8 cellular contexts compared by ENCODE assay signal in genomic region chr1:175192630-175193338, GRCh38. TPM values are rescaled to one million over a fixed set of nuclear protein-coding genes. Genes with fewer than 3 reads are reported as not detected.
A peak's percentile ranks its signal among the peaks of the same experiment; 100 is the strongest.
DNase-seq lines count a peak whose midpoint lies in the region; ATAC-seq, FAIRE-seq and TF ChIP-seq lines count a peak whose summit lies in the region.

TSS of gene KIAA0040 (minus strand) at chr1:175192776. CDS start at chr1:175161013, 31,763 bp downstream.

- ATAC-seq in CD8-positive, alpha-beta T cell, result peak; percentile 65
- peak; percentile 53 for ATAC-seq in GM19395 (IDR thresholded peaks at IDR 0.05; ENCODE audit: unreplicated experiment)
- ATAC-seq in HG03521 (IDR thresholded peaks at IDR 0.05; ENCODE audit: unreplicated experiment), result peak; percentile 45
- peak; percentile 91 for ATAC-seq in Right ventricle myocardium inferior

- peaks cover 60% of the 10 kb centered on the region for H3K4me1 Mint-ChIP-seq in CD8-positive, alpha-beta T cell (ENCODE audit: low read depth)

- POLR2A ChIA-PET in CD8-positive, alpha-beta T cell (lab: Charles Lee), result interaction anchor here (1.0 to 4.4 kb wide), 4 partner anchors 10 to 22 kb away, joined by 3 to 33 read pairs (median 4); no protein-coding TSS in a partner anchor

- peaks cover 26% of the 10 kb centered on the region for H3K36me3 Mint-ChIP-seq in CD8-positive, alpha-beta T cell

- peak in 6 of 7 experiments; percentile 27 to 68 (median 46) for DNase-seq in CD8-positive, alpha-beta T cell
- DNase-seq in SHP77 (lab: John Stamatoyannopoulos, UW), result peak; percentile 38 to 67
- DNase-seq in activated gamma-delta T cell treated with Interleukin-2 at 50 U/mL for 16 hours, result peak; percentile 40
- DNase-seq in Right ventricle myocardium inferior (ENCODE audit: missing footprints), result peak; percentile 90
- peak; percentile 15 for DNase-seq in pons (ENCODE audit: low spot score)
- peak; percentile 85 for DNase-seq in urothelium cell line (ENCODE audit: low spot score)

- no peak for TF ChIP-seq CTCF in CD8-positive, alpha-beta T cell (IDR thresholded peaks at IDR 0.05)

- no peaks in the 10 kb centered on the region for H3K9me3 ChIP-seq in CD8-positive, alpha-beta T cell (ENCODE audit: low read length)

- intact Hi-C loops in CD8-positive, alpha-beta T cell (cut with DNase I, micrococcal nuclease), result loop anchor here (1.0 to 10.0 kb wide), 6 partner anchors 16 to 1012 kb away; partner anchors contain the start of genes COP1 (in 1 of the 2) and MRPS14 (in 1 of the 2)
- intact Hi-C loops in Right ventricle myocardium inferior (cut with DNase I), result loop anchor here (2.0 kb wide), 2 partner anchors 28 to 38 kb away; no protein-coding TSS in a partner anchor

- H3K27ac Mint-ChIP-seq in CD8-positive, alpha-beta T cell, result peak within 1 kb of the TSS; percentile 88

- H3K9me3 Mint-ChIP-seq in CD8-positive, alpha-beta T cell, result no peaks in the 10 kb centered on the region

- peak within 1 kb of the TSS; percentile 78 for H3K4me3 ChIP-seq in CD8-positive, alpha-beta T cell (ENCODE audit: low read depth, low read length)

- CTCF ChIA-PET in CD8-positive, alpha-beta T cell (lab: Charles Lee), result interaction anchor here (1.1 to 8.0 kb wide), 8 partner anchors 12 to 128 kb away, joined by 3 to 41 read pairs (median 6); no protein-coding TSS in a partner anchor

- peak within 1 kb of the TSS; percentile 91 for H3K4me3 Mint-ChIP-seq in CD8-positive, alpha-beta T cell

- peak within 1 kb of the TSS; percentile 64 for H3K27ac ChIP-seq in CD8-positive, alpha-beta T cell (ENCODE audit: low read depth, low read length)

- peaks cover 48% of the 10 kb centered on the region for H3K4me1 ChIP-seq in CD8-positive, alpha-beta T cell (ENCODE audit: insufficient read depth, low read length)

- FAIRE-seq in urothelium cell line (lab: Jason Lieb, UNC), result no peak

- H3K36me3 ChIP-seq in CD8-positive, alpha-beta T cell (ENCODE audit: insufficient read depth, low read length), result no peaks in the 10 kb centered on the region

- no peaks in the 10 kb centered on the region for H3K27me3 Mint-ChIP-seq in CD8-positive, alpha-beta T cell (ENCODE audit: low read depth)

- no peaks in the 10 kb centered on the region for H3K27me3 ChIP-seq in CD8-positive, alpha-beta T cell (ENCODE audit: insufficient read depth, low read length)

RNA-seq across cellular contexts. Expression of gene KIAA0040, which starts in this region (rescaled TPM):
- total RNA-seq in CD8-positive, alpha-beta T cell, result 1 to 10 TPM; 8.7 to 9.6 TPM
- 22.8 TPM for total RNA-seq in Right ventricle myocardium inferior

Comparison
In these comparisons a context has a peak if more than half of its experiments do, and no peak if none do; other contexts are left out.
1. Peak in every context shown above with its lines: DNase-seq, ATAC-seq, H3K4me3 ChIP-seq and H3K27ac ChIP-seq.
2. DNase-seq: peak in every context shown above with its lines; median percentile 90 in Right ventricle myocardium inferior; 85 in urothelium cell line; 52 in SHP77; 46 in CD8-positive, alpha-beta T cell; 40 in activated gamma-delta T cell treated with Interleukin-2 at 50 U/mL for 16 hours; 15 in pons.